ENCODE assay signal across 27 cellular contexts in genomic region chr3:37520802-37521350, GRCh38.
DNase-seq lines count a peak whose midpoint lies in the region; ATAC-seq, FAIRE-seq and TF ChIP-seq lines count a peak whose summit lies in the region.
"Had no signal": no experiment of that assay in that cellular context is flagged by ENCODE, and none has a peak within 500 bp of the region (broad histone marks: within the 10 kb centered on the region; RNA-seq: fewer than 3 reads in every experiment).

No MANE protein-coding gene starts in this region.

- H3K27ac Mint-ChIP-seq in endothelial cell (ENCODE audit: unreplicated experiment), result peak overlapping the region; percentile 83
- H3K27ac Mint-ChIP-seq: activated naive CD4-positive, alpha-beta T cell treated with anti-CD3 and anti-CD28 coated beads for 36 hours had no signal

- H3K36me3 ChIP-seq in right atrium auricular region (peaks cover 8% of the 10 kb centered on the region), lung (ENCODE audit: control insufficient read depth in 2 of 2, insufficient read depth in 2 of 2, low read length in 2 of 2) (peaks cover 9 to 10% of the 10 kb centered on the region in 2 donors)
- H3K36me3 ChIP-seq: BLaER1, colonic mucosa had no signal

- FAIRE-seq in frontal cortex (lab: Jason Lieb, UNC), result no peak
- FAIRE-seq: kidney had no signal

- intact Hi-C loops in Right ventricle myocardium inferior (cut with DNase I), result no loop called here
- intact Hi-C loops in head of caudate nucleus (cut with DNase I), result no loop called here

- H3K27me3 Mint-ChIP-seq in endothelial cell (ENCODE audit: unreplicated experiment), result peaks cover 9% of the 10 kb centered on the region

- H3K4me3 ChIP-seq in right atrium auricular region (no peak overlapping the region), lung (no peak overlapping the region)
- H3K4me3 ChIP-seq: BLaER1, colonic mucosa, upper lobe of left lung had no signal

- H3K4me1 ChIP-seq in right atrium auricular region, result peaks cover 0 to 15% of the 10 kb centered on the region in 2 donors
- H3K4me1 ChIP-seq in lung (ENCODE audit: control insufficient read depth in 2 of 2, insufficient read depth in 2 of 2, low read length in 2 of 2), result no peaks in the 10 kb centered on the region
- H3K4me1 ChIP-seq: colonic mucosa, upper lobe of left lung had no signal

- H3K4me3 Mint-ChIP-seq in endothelial cell (ENCODE audit: unreplicated experiment), result no peak overlapping the region
- H3K4me3 Mint-ChIP-seq: activated naive CD4-positive, alpha-beta T cell treated with anti-CD3 and anti-CD28 coated beads for 36 hours; activated T-cell treated with anti-CD3 and anti-CD28 coated beads, Interleukin-2, amount 50 U/mL, for 4 hours; nephron progenitor cell had no signal

- H3K27me3 ChIP-seq in right atrium auricular region (no peaks in the 10 kb centered on the region), lung (ENCODE audit: control insufficient read depth, insufficient read depth) (no peaks in the 10 kb centered on the region)
- H3K27me3 ChIP-seq: BLaER1, colonic mucosa, upper lobe of left lung had no signal

- no peaks in the 10 kb centered on the region for H3K9me3 Mint-ChIP-seq in endothelial cell (ENCODE audit: unreplicated experiment)
- H3K9me3 Mint-ChIP-seq: activated naive CD4-positive, alpha-beta T cell treated with anti-CD3 and anti-CD28 coated beads for 36 hours; activated T-cell treated with anti-CD3 and anti-CD28 coated beads, Interleukin-2, amount 50 U/mL, for 4 hours; nephron progenitor cell had no signal

- H3K9me3 ChIP-seq in right atrium auricular region (no peaks in the 10 kb centered on the region), lung (ENCODE audit: control insufficient read depth in 2 of 2, insufficient read depth in 1 of 2, low read length in 1 of 2) (no peaks in the 10 kb centered on the region)
- H3K9me3 ChIP-seq: BLaER1, colonic mucosa, upper lobe of left lung had no signal

- TF ChIP-seq CTCF in right atrium auricular region (IDR thresholded peaks at IDR 0.05), result no peak
- TF ChIP-seq CTCF in endothelial cell (IDR thresholded peaks at IDR 0.05; ENCODE audit: unreplicated experiment), result no peak
- no peak for TF ChIP-seq CTCF in lung (IDR thresholded peaks at IDR 0.05; ENCODE audit: control extremely low read depth, extremely low read depth)

- H3K27ac ChIP-seq in right atrium auricular region (no peak overlapping the region), lung (ENCODE audit: low read depth in 1 of 2, low read length in 1 of 2) (no peak overlapping the region)
- H3K27ac ChIP-seq: BLaER1, colonic mucosa, upper lobe of left lung had no signal

- WGBS in lung, 2 donors, result 81 to 82% methylated on average over 11 of the region's 11 CpGs

- H3K36me3 Mint-ChIP-seq in endothelial cell (ENCODE audit: low read depth, unreplicated experiment), result peaks cover 79% of the 10 kb centered on the region

- peak; percentile 55 for ATAC-seq in Right ventricle myocardium inferior
- ATAC-seq in lung (ENCODE audit: insufficient read depth, low FRiP score), result peak; percentile 15
- no peak for ATAC-seq in HG03442 (IDR thresholded peaks at IDR 0.05; ENCODE audit: unreplicated experiment)
- no peak for ATAC-seq in HG02642 (IDR thresholded peaks at IDR 0.05; ENCODE audit: poor library complexity, unreplicated experiment)
- ATAC-seq: activated CD4-positive, CD25-positive, alpha-beta regulatory T cell treated with anti-CD3 and anti-CD28 coated beads, Interleukin-2, amount 50 U/mL, for 24 hours; activated T-cell treated with anti-CD3 and anti-CD28 coated beads, Interleukin-2, amount 50 U/mL, for 4 hours; HCT116; stimulated activated naive CD8-positive, alpha-beta T cell treated with anti-CD3 and anti-CD28 coated beads, Interleukin-15, Interleukin-2, amounts not matched to agents 100 U/mL and 50 U/mL, for 24 hours had no signal

- no peak for DNase-seq in Right ventricle myocardium inferior (ENCODE audit: missing footprints)
- DNase-seq in right atrium auricular region (ENCODE audit: low spot score), result no peak
- DNase-seq in endothelial cell (ENCODE audit: low spot score), result no peak
- no peak for DNase-seq in lung (ENCODE audit: low spot score)
- DNase-seq in head of caudate nucleus, result no peak
- DNase-seq in frontal cortex (ENCODE audit: low spot score in 2 of 2), result no peak
- DNase-seq: 8988T; activated naive CD4-positive, alpha-beta T cell treated with anti-CD3 and anti-CD28 coated beads for 36 hours; activated T-cell treated with anti-CD3 and anti-CD28 coated beads, Interleukin-2, amount 50 U/mL, for 4 hours; colonic mucosa; kidney; midbrain; NCI-H1417; NCI-H2107; NCI-H510A treated with DMSO at 0.1 percent for 48 hours; nephron progenitor cell; posterior cingulate gyrus; RPMI8226; stimulated activated CD4-positive, alpha-beta T cell treated with anti-CD3 and anti-CD28 coated beads, Interleukin-2, amount 100 ng/mL, for 24 hours; stimulated activated naive CD8-positive, alpha-beta T cell treated with anti-CD3 and anti-CD28 coated beads, Interleukin-15, Interleukin-2, amounts not matched to agents 100 U/mL and 50 U/mL, for 24 hours; T1000; upper lobe of left lung had no signal

- H3K4me1 Mint-ChIP-seq in endothelial cell (ENCODE audit: unreplicated experiment), result peaks cover 59% of the 10 kb centered on the region

Comparison
In these comparisons a context has a peak if more than half of its experiments do, and no peak if none do; other contexts are left out.
1. ATAC-seq: peak in Right ventricle myocardium inferior (single experiment) and lung (single experiment); none in HG03442 (single experiment) and HG02642 (single experiment).